ENCODE assay signal across 8 cellular contexts in genomic region chr5:95959964-95960801, GRCh38. TPM values are rescaled to one million over a fixed set of nuclear protein-coding genes. Genes with fewer than 3 reads are reported as not detected.
DNase-seq lines count a peak whose midpoint lies in the region; ATAC-seq and TF ChIP-seq lines count a peak whose summit lies in the region.

No MANE protein-coding gene starts in this region.

- H2AFZ ChIP-seq in PC-9: peak overlapping the region; percentile 87

- no peak for TF ChIP-seq CTCF in PC-9 (conservative IDR thresholded peaks at IDR 0.05)
- peak in 9 of 56 donors; percentile 6 to 35 (median 17) for TF ChIP-seq CTCF in dorsolateral prefrontal cortex (IDR thresholded peaks at IDR 0.05 in 54 of 56, conservative IDR thresholded peaks at IDR 0.05 in 2 of 56; ENCODE audit: low read depth in 1 of 56, partially characterized antibody in 56 of 56)
- peak in 1 of 2 experiments; percentile 9 for TF ChIP-seq CTCF in tibial artery (IDR thresholded peaks at IDR 0.05)

- peak overlapping the region; percentile 65 for H3K4me3 ChIP-seq in PC-9
- peak overlapping the region; percentile 58 to 99 (median 91) for H3K4me3 ChIP-seq in dorsolateral prefrontal cortex
- peak overlapping the region; percentile 84 to 98 for H3K4me3 ChIP-seq in tibial artery

- no peak for ATAC-seq in GM19023 (IDR thresholded peaks at IDR 0.05; ENCODE audit: unreplicated experiment)
- no peak for ATAC-seq in HG03108 (IDR thresholded peaks at IDR 0.05; ENCODE audit: unreplicated experiment)

- peaks cover 59% of the 10 kb centered on the region for H3K79me2 ChIP-seq in PC-9 (ENCODE audit: low read depth)

- H3K4me1 ChIP-seq in PC-9 (replicated peaks; ENCODE audit: insufficient read depth) (peaks cover 55% of the 10 kb centered on the region), tibial artery (peaks cover 0 to 39% (median 19%) of the 10 kb centered on the region in 4 donors)

- H3K27ac ChIP-seq in PC-9 (peak overlapping the region; percentile 76), dorsolateral prefrontal cortex (peak overlapping the region; percentile 84 to 99 (median 97)), tibial artery (peak overlapping the region; percentile 97 to 99)

- H3K27me3 ChIP-seq in PC-9 (ENCODE audit: insufficient read depth, low read depth) (no peaks in the 10 kb centered on the region), dorsolateral prefrontal cortex (no peaks in the 10 kb centered on the region), tibial artery (no peaks in the 10 kb centered on the region)

- H3K36me3 ChIP-seq in PC-9 (ENCODE audit: low read depth) (peaks cover 3% of the 10 kb centered on the region; the same call in 1 of the 2 replicates), tibial artery (peaks cover 0 to 11% (median 6%) of the 10 kb centered on the region in 3 donors)

- H3K9me3 ChIP-seq in PC-9 (ENCODE audit: insufficient read depth, low read depth) (no peaks in the 10 kb centered on the region), tibial artery (no peaks in the 10 kb centered on the region)

- DNase-seq in SKM-1 treated with dmso at 0.1 percent for 144 hours (lab: John Stamatoyannopoulos, UW; ENCODE audit: unreplicated experiment) (peak; percentile 50), SKM-1 (lab: John Stamatoyannopoulos, UW; ENCODE audit: unreplicated experiment) (no peak), PC-9 (peak in 1 of 2 experiments; percentile 22), dorsolateral prefrontal cortex (peak in 4 of 10 donors; percentile 18 to 33 (median 29)), lung microvascular endothelial cell (ENCODE audit: low read depth in 2 of 2) (peak; percentile 50 to 60), tibial artery (peak in 1 of 2 donors; percentile 29)

- CTCF ChIA-PET in PC-9 (lab: Charles Lee): interaction anchor here (0.6 to 1.0 kb wide), 2 partner anchors 257 to 376 kb away, joined by 3 to 6 read pairs; no protein-coding TSS in a partner anchor

- POLR2A ChIA-PET in PC-9 (lab: Charles Lee; ENCODE audit: unreplicated experiment): interaction anchor here (0.6 kb wide), 1 partner anchor 121 kb away, joined by 4 read pairs; no protein-coding TSS in a partner anchor

- H3F3A ChIP-seq in PC-9 (ENCODE audit: insufficient read depth, low read depth): peaks cover 8% of the 10 kb centered on the region

- intact Hi-C loops in PC-9 (cut with micrococcal nuclease; ENCODE audit: unreplicated experiment): loop anchor here (5.0 to 10.0 kb wide), 3 partner anchors 68 to 315 kb away; partner anchors contain the start of gene RFESD
- intact Hi-C loops in dorsolateral prefrontal cortex (cut with DNase I): loop anchor here (1.0 to 5.0 kb wide), 7 partner anchors 19 to 377 kb away; no protein-coding TSS in a partner anchor
- intact Hi-C loops in tibial artery (cut with DNase I; ENCODE audit: low total_unique reads): loop anchor here (2.0 to 10.0 kb wide), 5 partner anchors 55 to 705 kb away; partner anchors contain the start of gene CAST

- peaks cover 8% of the 10 kb centered on the region; the same call in 1 of the 2 replicates for H4K20me1 ChIP-seq in PC-9 (ENCODE audit: insufficient read depth)

- H3K4me2 ChIP-seq in PC-9: peak overlapping the region; percentile 90

- TSS peak; percentile 33 for BruUV-seq in PC-9 (replicated peaks; lab: Mats Ljungman, UMichigan)

- no peaks in the 10 kb centered on the region for H3K9me2 ChIP-seq in PC-9 (ENCODE audit: insufficient read depth)

RNA-seq across cellular contexts. Expression of gene ELL2, which starts 1.5 kb away (rescaled TPM):
- total RNA-seq in PC-9 (2021) (25.5 and 27.6 TPM in 2 replicates), dorsolateral prefrontal cortex (100 to 1,000 TPM in 33 of 120 experiments, 10 to 100 TPM in 87; 53.4 to 211 (median 88.7) TPM), lung microvascular endothelial cell (6.3 and 11.7 TPM in 2 replicates)
